In genomic region chr12:121229879-121230537, GRCh38 we compare ENCODE assay signal across 1 cellular context.
TF ChIP-seq lines count a peak whose summit lies in the region.
"Not testable (repeated sequence)": the region's sequence is repeated elsewhere in the genome, so short reads cannot be mapped to it uniquely, and the experiment has no call there.

No MANE protein-coding gene starts in this region.

TF ChIP-seq in HepG2, 621 proteins besides CTCF, POLR2A, EP300 and RAD21 (continued from another document):
- peak; percentile 40; the same call in 1 of the 2 replicates for TF ChIP-seq ZNF280B (CRISPR knock-in tag; IDR thresholded peaks at IDR 0.05; ENCODE audit: borderline replicate concordance)
- TF ChIP-seq, protein P1, sequence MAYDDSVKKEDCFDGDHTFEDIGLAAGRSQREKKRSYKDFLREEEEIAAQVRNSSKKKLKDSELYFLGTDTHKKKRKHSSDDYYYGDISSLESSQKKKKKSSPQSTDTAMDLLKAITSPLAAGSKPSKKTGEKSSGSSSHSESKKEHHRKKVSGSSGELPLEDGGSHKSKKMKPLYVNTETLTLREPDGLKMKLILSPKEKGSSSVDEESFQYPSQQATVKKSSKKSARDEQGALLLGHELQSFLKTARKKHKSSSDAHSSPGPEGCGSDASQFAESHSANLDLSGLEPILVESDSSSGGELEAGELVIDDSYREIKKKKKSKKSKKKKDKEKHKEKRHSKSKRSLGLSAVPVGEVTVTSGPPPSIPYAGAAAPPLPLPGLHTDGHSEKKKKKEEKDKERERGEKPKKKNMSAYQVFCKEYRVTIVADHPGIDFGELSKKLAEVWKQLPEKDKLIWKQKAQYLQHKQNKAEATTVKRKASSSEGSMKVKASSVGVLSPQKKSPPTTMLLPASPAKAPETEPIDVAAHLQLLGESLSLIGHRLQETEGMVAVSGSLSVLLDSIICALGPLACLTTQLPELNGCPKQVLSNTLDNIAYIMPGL (CRISPR knock-in tag; IDR thresholded peaks at IDR 0.05; ENCODE audit: borderline replicate concordance in 1 of 2, low read depth in 1 of 2) = peak in 1 of 2 experiments; percentile 35; a peak in 1 of 4 replicates
- TF ChIP-seq SMC3 (IDR thresholded peaks at IDR 0.05; ENCODE audit: low read length) = peak; percentile 53
- TF ChIP-seq SAP130 (CRISPR knock-in tag; IDR thresholded peaks at IDR 0.05; ENCODE audit: low read depth) = 0 out of 2 replicates have a peak, but pooled peaks have one; percentile 34
- TF ChIP-seq ZNF687 (CRISPR knock-in tag; IDR thresholded peaks at IDR 0.05) = peak; percentile 50
- peak; percentile 45 for TF ChIP-seq FOSL2 (CRISPR knock-in tag; IDR thresholded peaks at IDR 0.05)
- TF ChIP-seq STAG1 (CRISPR knock-in tag; IDR thresholded peaks at IDR 0.05) = peak; percentile 78
- peak; percentile 22; the same call in 1 of the 2 replicates for TF ChIP-seq SALL1 (CRISPR knock-in tag; IDR thresholded peaks at IDR 0.05)
- peak; percentile 50; the same call in 1 of the 2 replicates for TF ChIP-seq RXRA (CRISPR knock-in tag; IDR thresholded peaks at IDR 0.05)
- TF ChIP-seq IRF2 (CRISPR knock-in tag; IDR thresholded peaks at IDR 0.05) = 0 out of 2 replicates have a peak, but pooled peaks have one; percentile 21
- TF ChIP-seq ZBTB4 (CRISPR knock-in tag; IDR thresholded peaks at IDR 0.05; ENCODE audit: borderline replicate concordance) = 0 out of 2 replicates have a peak, but pooled peaks have one; percentile 26
- TF ChIP-seq, protein P2, sequence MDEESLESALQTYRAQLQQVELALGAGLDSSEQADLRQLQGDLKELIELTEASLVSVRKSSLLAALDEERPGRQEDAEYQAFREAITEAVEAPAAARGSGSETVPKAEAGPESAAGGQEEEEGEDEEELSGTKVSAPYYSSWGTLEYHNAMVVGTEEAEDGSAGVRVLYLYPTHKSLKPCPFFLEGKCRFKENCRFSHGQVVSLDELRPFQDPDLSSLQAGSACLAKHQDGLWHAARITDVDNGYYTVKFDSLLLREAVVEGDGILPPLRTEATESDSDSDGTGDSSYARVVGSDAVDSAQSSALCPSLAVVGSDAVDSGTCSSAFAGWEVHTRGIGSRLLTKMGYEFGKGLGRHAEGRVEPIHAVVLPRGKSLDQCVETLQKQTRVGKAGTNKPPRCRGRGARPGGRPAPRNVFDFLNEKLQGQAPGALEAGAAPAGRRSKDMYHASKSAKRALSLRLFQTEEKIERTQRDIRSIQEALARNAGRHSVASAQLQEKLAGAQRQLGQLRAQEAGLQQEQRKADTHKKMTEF (CRISPR knock-in tag; IDR thresholded peaks at IDR 0.05) = peak; percentile 23; the same call in 1 of the 2 replicates
- TF ChIP-seq ZMYM3 (CRISPR knock-in tag; IDR thresholded peaks at IDR 0.05) = 0 out of 2 replicates have a peak, but pooled peaks have one; percentile 10
- TF ChIP-seq SMAD3 (CRISPR knock-in tag; IDR thresholded peaks at IDR 0.05) = 0 out of 2 replicates have a peak, but pooled peaks have one; percentile 28
- TF ChIP-seq THAP11 (CRISPR knock-in tag; IDR thresholded peaks at IDR 0.05) = 0 out of 2 replicates have a peak, but pooled peaks have one; percentile 17
- TF ChIP-seq SP1 (IDR thresholded peaks at IDR 0.05); SOX6 (IDR thresholded peaks at IDR 0.05); ATF7 (CRISPR knock-in tag; IDR thresholded peaks at IDR 0.05): not testable (repeated sequence)
- peak; percentile 31; the same call in 1 of the 2 replicates for TF ChIP-seq SP1 (CRISPR knock-in tag; IDR thresholded peaks at IDR 0.05)
- 0 out of 2 replicates have a peak, but pooled peaks have one; percentile 39 for TF ChIP-seq ZBTB7B (CRISPR knock-in tag; IDR thresholded peaks at IDR 0.05)
- TF ChIP-seq ZNF441 (CRISPR knock-in tag; IDR thresholded peaks at IDR 0.05; ENCODE audit: borderline replicate concordance) = peak; percentile 70; the same call in 1 of the 2 replicates
- peak; percentile 56; the same call in 1 of the 2 replicates for TF ChIP-seq ZNF724P (CRISPR knock-in tag; IDR thresholded peaks at IDR 0.05; ENCODE audit: borderline replicate concordance)
- peak; percentile 46; the same call in 1 of the 2 replicates for TF ChIP-seq ZSCAN21 (CRISPR knock-in tag; IDR thresholded peaks at IDR 0.05; ENCODE audit: borderline replicate concordance)
- peak; percentile 28; the same call in 1 of the 2 replicates for TF ChIP-seq ZNF580 (CRISPR knock-in tag; IDR thresholded peaks at IDR 0.05; ENCODE audit: borderline replicate concordance, low read depth)
- TF ChIP-seq SSRP1 (CRISPR knock-in tag; IDR thresholded peaks at IDR 0.05) = peak; percentile 82; the same call in 1 of the 2 replicates
- peak; percentile 48 for TF ChIP-seq TEAD3 (CRISPR knock-in tag; optimal IDR thresholded peaks at IDR 0.05; ENCODE audit: borderline replicate concordance)
- TF ChIP-seq SOX6 (CRISPR knock-in tag; IDR thresholded peaks at IDR 0.05) = peak; percentile 25; the same call in 1 of the 2 replicates
- 0 out of 2 replicates have a peak, but pooled peaks have one; percentile 45 for TF ChIP-seq ARNT2 (CRISPR knock-in tag; IDR thresholded peaks at IDR 0.05; ENCODE audit: low read depth)
- peak; percentile 55; the same call in 1 of the 2 replicates for TF ChIP-seq ZNF605 (CRISPR knock-in tag; IDR thresholded peaks at IDR 0.05)
- peak; percentile 21; the same call in 1 of the 2 replicates for TF ChIP-seq ATF7 (IDR thresholded peaks at IDR 0.05)
- peak; percentile 75 for TF ChIP-seq XRCC5 (optimal IDR thresholded peaks at IDR 0.05; ENCODE audit: low read length)
- peak; percentile 19; the same call in 1 of the 2 replicates for TF ChIP-seq FOXA3 (CRISPR knock-in tag; IDR thresholded peaks at IDR 0.05)
- TF ChIP-seq, protein P3, sequence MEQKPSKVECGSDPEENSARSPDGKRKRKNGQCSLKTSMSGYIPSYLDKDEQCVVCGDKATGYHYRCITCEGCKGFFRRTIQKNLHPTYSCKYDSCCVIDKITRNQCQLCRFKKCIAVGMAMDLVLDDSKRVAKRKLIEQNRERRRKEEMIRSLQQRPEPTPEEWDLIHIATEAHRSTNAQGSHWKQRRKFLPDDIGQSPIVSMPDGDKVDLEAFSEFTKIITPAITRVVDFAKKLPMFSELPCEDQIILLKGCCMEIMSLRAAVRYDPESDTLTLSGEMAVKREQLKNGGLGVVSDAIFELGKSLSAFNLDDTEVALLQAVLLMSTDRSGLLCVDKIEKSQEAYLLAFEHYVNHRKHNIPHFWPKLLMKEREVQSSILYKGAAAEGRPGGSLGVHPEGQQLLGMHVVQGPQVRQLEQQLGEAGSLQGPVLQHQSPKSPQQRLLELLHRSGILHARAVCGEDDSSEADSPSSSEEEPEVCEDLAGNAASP (CRISPR knock-in tag; IDR thresholded peaks at IDR 0.05; ENCODE audit: borderline replicate concordance) = 0 out of 2 replicates have a peak, but pooled peaks have one; percentile 12
- TF ChIP-seq ZNF362 (CRISPR knock-in tag; IDR thresholded peaks at IDR 0.05; ENCODE audit: borderline replicate concordance) = peak; percentile 85; the same call in 1 of the 2 replicates
- 0 out of 2 replicates have a peak, but pooled peaks have one; percentile 26 for TF ChIP-seq ZNF614 (CRISPR knock-in tag; IDR thresholded peaks at IDR 0.05; ENCODE audit: borderline replicate concordance)
- TF ChIP-seq NRL (CRISPR knock-in tag; IDR thresholded peaks at IDR 0.05; ENCODE audit: borderline replicate concordance) = 0 out of 2 replicates have a peak, but pooled peaks have one; percentile 55
- TF ChIP-seq KLF11 (CRISPR knock-in tag; IDR thresholded peaks at IDR 0.05) = peak; percentile 22; the same call in 1 of the 2 replicates
- peak; percentile 75; the same call in 1 of the 2 replicates for TF ChIP-seq KDM2A (CRISPR knock-in tag; IDR thresholded peaks at IDR 0.05; ENCODE audit: borderline replicate concordance, low read depth)
- TF ChIP-seq, protein P4, sequence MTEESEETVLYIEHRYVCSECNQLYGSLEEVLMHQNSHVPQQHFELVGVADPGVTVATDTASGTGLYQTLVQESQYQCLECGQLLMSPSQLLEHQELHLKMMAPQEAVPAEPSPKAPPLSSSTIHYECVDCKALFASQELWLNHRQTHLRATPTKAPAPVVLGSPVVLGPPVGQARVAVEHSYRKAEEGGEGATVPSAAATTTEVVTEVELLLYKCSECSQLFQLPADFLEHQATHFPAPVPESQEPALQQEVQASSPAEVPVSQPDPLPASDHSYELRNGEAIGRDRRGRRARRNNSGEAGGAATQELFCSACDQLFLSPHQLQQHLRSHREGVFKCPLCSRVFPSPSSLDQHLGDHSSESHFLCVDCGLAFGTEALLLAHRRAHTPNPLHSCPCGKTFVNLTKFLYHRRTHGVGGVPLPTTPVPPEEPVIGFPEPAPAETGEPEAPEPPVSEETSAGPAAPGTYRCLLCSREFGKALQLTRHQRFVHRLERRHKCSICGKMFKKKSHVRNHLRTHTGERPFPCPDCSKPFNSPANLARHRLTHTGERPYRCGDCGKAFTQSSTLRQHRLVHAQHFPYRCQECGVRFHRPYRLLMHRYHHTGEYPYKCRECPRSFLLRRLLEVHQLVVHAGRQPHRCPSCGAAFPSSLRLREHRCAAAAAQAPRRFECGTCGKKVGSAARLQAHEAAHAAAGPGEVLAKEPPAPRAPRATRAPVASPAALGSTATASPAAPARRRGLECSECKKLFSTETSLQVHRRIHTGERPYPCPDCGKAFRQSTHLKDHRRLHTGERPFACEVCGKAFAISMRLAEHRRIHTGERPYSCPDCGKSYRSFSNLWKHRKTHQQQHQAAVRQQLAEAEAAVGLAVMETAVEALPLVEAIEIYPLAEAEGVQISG (CRISPR knock-in tag; IDR thresholded peaks at IDR 0.05) = 0 out of 2 replicates have a peak, but pooled peaks have one; percentile 22
- TF ChIP-seq ZNF891 (CRISPR knock-in tag; IDR thresholded peaks at IDR 0.05) = 0 out of 2 replicates have a peak, but pooled peaks have one; percentile 45
